Comparison of ENCODE assay signal across 7 cellular contexts in the genomic region with DNA sequence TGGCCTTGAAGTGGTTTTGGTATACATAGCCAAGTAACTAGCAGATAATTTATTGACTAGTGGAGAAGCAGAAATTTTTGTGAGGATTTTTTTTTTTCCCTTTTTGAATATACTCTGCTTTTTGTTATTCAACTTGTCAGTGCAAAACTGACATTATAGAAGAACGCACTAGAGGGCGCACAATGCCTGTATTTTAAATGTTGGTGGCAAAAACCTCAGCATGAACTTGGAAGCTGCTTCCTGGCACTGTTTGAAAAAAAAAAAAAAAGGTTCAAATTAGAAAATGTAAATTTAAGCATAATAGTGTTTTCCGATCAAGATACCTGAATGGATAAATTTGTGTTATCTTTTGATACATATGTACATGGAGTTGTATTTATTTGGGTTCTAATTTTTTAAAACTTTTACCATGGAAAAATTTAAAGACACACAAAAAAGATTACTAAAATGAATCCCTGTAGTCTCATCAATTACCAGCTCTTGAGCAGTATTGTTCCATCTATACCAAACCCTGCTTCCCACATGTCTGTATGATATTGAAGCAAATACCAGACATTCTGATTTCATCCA. TPM values are rescaled to one million over a fixed set of nuclear protein-coding genes. Genes with fewer than 3 reads are reported as not detected.
DNase-seq lines count a peak whose midpoint lies in the region; ATAC-seq and TF ChIP-seq lines count a peak whose summit lies in the region.

No MANE protein-coding gene starts in this region.

- no peak for TF ChIP-seq POLR2A in prostate gland (IDR thresholded peaks at IDR 0.05)

- no peak overlapping the region for H3K4me3 Mint-ChIP-seq in activated naive CD4-positive, alpha-beta T cell treated with anti-CD3 and anti-CD28 coated beads, Interleukin-2, amount 10 ng/mL, durations not matched to agents 7 days and 5 days

- no peaks in the 10 kb centered on the region for H3K27me3 Mint-ChIP-seq in activated naive CD4-positive, alpha-beta T cell treated with anti-CD3 and anti-CD28 coated beads, Interleukin-2, amount 10 ng/mL, durations not matched to agents 7 days and 5 days

- H3K9me3 ChIP-seq in RWPE2 (ENCODE audit: severe bottlenecking) (no peaks in the 10 kb centered on the region), prostate gland (no peaks in the 10 kb centered on the region)

- H3K4me3 ChIP-seq in GM12865 (ENCODE audit: low read depth, low read length) = no peak overlapping the region
- no peak overlapping the region for H3K4me3 ChIP-seq in RWPE2 (ENCODE audit: severe bottlenecking)
- no peak overlapping the region for H3K4me3 ChIP-seq in prostate gland

- DNase-seq in GM12865 (ENCODE audit: low read depth) (peak; percentile 77), HUDEP-2 (lab: John Stamatoyannopoulos, UW; ENCODE audit: unreplicated experiment in 76 of 76) (peak in 42 of 76 experiments; percentile 1 to 60 (median 17)), RWPE2 (ENCODE audit: low spot score) (no peak), globus pallidus (ENCODE audit: low spot score) (peak; percentile 84), prostate gland (ENCODE audit: low spot score) (peak; percentile 59)
- DNase-seq in activated naive CD4-positive, alpha-beta T cell treated with anti-CD3 and anti-CD28 coated beads, Interleukin-2, amount 10 ng/mL, durations not matched to agents 7 days and 5 days = peak; percentile 75

- WGBS in prostate gland = 8% methylated on average over 3 of the region's 3 CpGs

- TF ChIP-seq CTCF in GM12865 (IDR thresholded peaks at IDR 0.05; ENCODE audit: insufficient read depth, low read depth, low read length, missing control alignments) (peak; percentile 45), RWPE2 (IDR thresholded peaks at IDR 0.05; ENCODE audit: poor library complexity, severe bottlenecking) (peak; percentile 81), prostate gland (IDR thresholded peaks at IDR 0.05) (peak in 3 of 4 experiments; percentile 57 to 74 (median 58))

- H3K9me3 Mint-ChIP-seq in activated naive CD4-positive, alpha-beta T cell treated with anti-CD3 and anti-CD28 coated beads, Interleukin-2, amount 10 ng/mL, durations not matched to agents 7 days and 5 days = no peaks in the 10 kb centered on the region

- intact Hi-C loops in prostate gland (cut with DNase I) = loop anchor here (2.0 to 10.0 kb wide), 2 partner anchors 98 to 538 kb away; no protein-coding TSS in a partner anchor

- peaks cover 25% of the 10 kb centered on the region for H3K4me1 Mint-ChIP-seq in activated naive CD4-positive, alpha-beta T cell treated with anti-CD3 and anti-CD28 coated beads, Interleukin-2, amount 10 ng/mL, durations not matched to agents 7 days and 5 days

- CTCF ChIA-PET in activated naive CD4-positive, alpha-beta T cell treated with anti-CD3 and anti-CD28 coated beads, Interleukin-2, amount 10 ng/mL, durations not matched to agents 7 days and 5 days (lab: Charles Lee) = interaction anchor here (0.7 to 5.3 kb wide), 12 partner anchors 18 to 545 kb away, joined by 3 to 50 read pairs (median 4); no protein-coding TSS in a partner anchor

- no peak overlapping the region for H3K27ac ChIP-seq in RWPE2 (ENCODE audit: poor library complexity, severe bottlenecking)
- H3K27ac ChIP-seq in prostate gland = no peak overlapping the region

- H3K27ac Mint-ChIP-seq in activated naive CD4-positive, alpha-beta T cell treated with anti-CD3 and anti-CD28 coated beads, Interleukin-2, amount 10 ng/mL, durations not matched to agents 7 days and 5 days = no peak overlapping the region

- H3K36me3 ChIP-seq in RWPE2 (ENCODE audit: low read depth) = no peaks in the 10 kb centered on the region
- H3K36me3 ChIP-seq in prostate gland = no peaks in the 10 kb centered on the region

- H3K4me1 ChIP-seq in RWPE2 (ENCODE audit: insufficient read depth, poor library complexity, severe bottlenecking) (no peaks in the 10 kb centered on the region), prostate gland (replicated peaks) (no peaks in the 10 kb centered on the region)

- H3K36me3 Mint-ChIP-seq in activated naive CD4-positive, alpha-beta T cell treated with anti-CD3 and anti-CD28 coated beads, Interleukin-2, amount 10 ng/mL, durations not matched to agents 7 days and 5 days = no peaks in the 10 kb centered on the region

- H3K27me3 ChIP-seq in RWPE2 (ENCODE audit: insufficient read depth, poor library complexity, severe bottlenecking) = no peaks in the 10 kb centered on the region
- no peaks in the 10 kb centered on the region for H3K27me3 ChIP-seq in prostate gland (replicated peaks; ENCODE audit: insufficient read depth)

- ATAC-seq in RWPE2 (ENCODE audit: low read depth) (no peak), HG03159 (IDR thresholded peaks at IDR 0.05; ENCODE audit: unreplicated experiment) (no peak)

RNA-seq across cellular contexts. Expression of a gene that starts 56.0 kb away (rescaled TPM):
- 10 to 100 TPM; 24.4 to 32.3 TPM for total RNA-seq in prostate gland
